In genomic region chr16:73054732-73055481, GRCh38 we compare ENCODE assay signal across 9 cellular contexts. TPM values are rescaled to one million over a fixed set of nuclear protein-coding genes. Genes with fewer than 3 reads are reported as not detected.
A peak's percentile ranks its signal among the peaks of the same experiment; 100 is the strongest.
DNase-seq lines count a peak whose midpoint lies in the region; ATAC-seq and TF ChIP-seq lines count a peak whose summit lies in the region.
"Had no signal": no experiment of that assay in that cellular context is flagged by ENCODE, and none has a peak within 500 bp of the region (broad histone marks: within the 10 kb centered on the region; RNA-seq: fewer than 3 reads in every experiment).

No MANE protein-coding gene starts in this region.

- H3K4me1 Mint-ChIP-seq in naive thymus-derived CD8-positive, alpha-beta T cell = peaks cover 8 to 35% (median 17%) of the 10 kb centered on the region in 4 donors

- H3K9me3 Mint-ChIP-seq in naive thymus-derived CD8-positive, alpha-beta T cell = peaks cover 0 to 4% (median 0%) of the 10 kb centered on the region in 9 donors

- peak overlapping the region in 2 of 10 donors; percentile 16 to 60 for H3K27ac Mint-ChIP-seq in naive thymus-derived CD8-positive, alpha-beta T cell

- no peak for ATAC-seq in lower lobe of right lung
- no peak for ATAC-seq in naive thymus-derived CD8-positive, alpha-beta T cell

- H3K9ac ChIP-seq in KMS-11 (no peak overlapping the region; the same call in 1 of the 2 replicates), Karpas-422 (ENCODE audit: low read length) (no peak overlapping the region)

- intact Hi-C loops in lower lobe of right lung (cut with DNase I) = no loop called here

- peaks cover 13 to 40% (median 35%) of the 10 kb centered on the region in 5 donors for H3K27me3 Mint-ChIP-seq in naive thymus-derived CD8-positive, alpha-beta T cell

- peaks cover 2 to 5% (median 2%) of the 10 kb centered on the region in 3 donors for H3K36me3 Mint-ChIP-seq in naive thymus-derived CD8-positive, alpha-beta T cell
- H3K36me3 Mint-ChIP-seq: brain had no signal

- no peaks in the 10 kb centered on the region for H3K27me3 ChIP-seq in KMS-11 (ENCODE audit: insufficient read depth, low read depth)
- H3K27me3 ChIP-seq in brain microvascular endothelial cell (replicated peaks) = no peaks in the 10 kb centered on the region
- no peaks in the 10 kb centered on the region for H3K27me3 ChIP-seq in lower lobe of right lung (ENCODE audit: low read depth)
- no peaks in the 10 kb centered on the region for H3K27me3 ChIP-seq in Karpas-422 (ENCODE audit: low read length)

- in situ Hi-C loops in brain microvascular endothelial cell (cut with HindIII; ENCODE audit: low pct_ligation_motif_present, low sequenced_read_pairs) = no loop called here

- H3K9me2 ChIP-seq in Karpas-422 (replicated peaks; ENCODE audit: insufficient read depth, low read length) = no peaks in the 10 kb centered on the region

- CTCF ChIA-PET in AG04449 (lab: Yijun Ruan, JAX) = interaction anchor here (0.8 to 1.8 kb wide), 7 partner anchors 60 to 813 kb away, joined by 3 to 6 read pairs (median 3); no protein-coding TSS in a partner anchor

- H3K4me1 ChIP-seq in KMS-11 (ENCODE audit: low read depth, poor library complexity, severe bottlenecking) = peaks cover 44% of the 10 kb centered on the region
- peaks cover 69% of the 10 kb centered on the region for H3K4me1 ChIP-seq in lower lobe of right lung
- H3K4me1 ChIP-seq in Karpas-422 (ENCODE audit: low read length) = peaks cover 20% of the 10 kb centered on the region

- H3K79me2 ChIP-seq in KMS-11 (ENCODE audit: insufficient read depth, low read depth) (peaks cover 30% of the 10 kb centered on the region; the same call in 1 of the 2 replicates), Karpas-422 (ENCODE audit: low read length) (no peaks in the 10 kb centered on the region)

- TF ChIP-seq CTCF in AG04449 (IDR thresholded peaks at IDR 0.05; ENCODE audit: insufficient read depth, low read length, missing control alignments) = no peak
- TF ChIP-seq CTCF in KMS-11 (conservative IDR thresholded peaks at IDR 0.05; ENCODE audit: low read depth, low read length) = no peak
- TF ChIP-seq CTCF in brain microvascular endothelial cell (IDR thresholded peaks at IDR 0.05; ENCODE audit: low read depth, low read length, missing control alignments) = no peak
- no peak for TF ChIP-seq CTCF in lower lobe of right lung (IDR thresholded peaks at IDR 0.05)

- H3K36me3 ChIP-seq in KMS-11 (ENCODE audit: insufficient read depth) (no peaks in the 10 kb centered on the region), brain microvascular endothelial cell (replicated peaks) (no peaks in the 10 kb centered on the region), lower lobe of right lung (no peaks in the 10 kb centered on the region), Karpas-422 (ENCODE audit: insufficient read depth, low read length) (no peaks in the 10 kb centered on the region)

- DNase-seq in AG04449 (ENCODE audit: low read depth, low spot score) (no peak), brain microvascular endothelial cell (no peak), lower lobe of right lung (no peak), NK-92 (lab: John Stamatoyannopoulos, UW; ENCODE audit: unreplicated experiment) (no peak), cortex of kidney (lab: John Stamatoyannopoulos, UW) (no peak), Karpas-422 (no peak)
- no peak for DNase-seq in naive thymus-derived CD8-positive, alpha-beta T cell

- H3K4me3 Mint-ChIP-seq in naive thymus-derived CD8-positive, alpha-beta T cell = peak overlapping the region in 1 of 10 donors; percentile 29

- POLR2A ChIA-PET in AG04449 (lab: Yijun Ruan, JAX) = interaction anchor here (0.6 to 1.2 kb wide), 10 partner anchors 28 to 870 kb away, joined by 3 to 5 read pairs (median 3); no protein-coding TSS in a partner anchor
- POLR2A ChIA-PET in naive thymus-derived CD8-positive, alpha-beta T cell (lab: Charles Lee) = interaction anchor here (0.6 kb wide), 1 partner anchor 102 kb away, joined by 4 read pairs; no protein-coding TSS in a partner anchor

- H3K27ac ChIP-seq in KMS-11 (peak overlapping the region; percentile 52), brain microvascular endothelial cell (peak overlapping the region; percentile 97), lower lobe of right lung (peak overlapping the region; percentile 95), Karpas-422 (ENCODE audit: low read length) (no peak overlapping the region)

- H3K4me3 ChIP-seq in AG04449 (ENCODE audit: low read depth, low read length) (peak overlapping the region; percentile 4; the same call in 1 of the 2 replicates), KMS-11 (IDR thresholded peaks at IDR 0.05; ENCODE audit: insufficient read depth, low read depth, low read length) (no peak overlapping the region), brain microvascular endothelial cell (ENCODE audit: low read depth, low read length) (peak overlapping the region; percentile 68), lower lobe of right lung (peak overlapping the region; percentile 73), Karpas-422 (ENCODE audit: low read length) (no peak overlapping the region)

- 0 out of 2 replicates have a peak overlapping the region, but pooled peaks have one; percentile 2 for H2AFZ ChIP-seq in KMS-11 (ENCODE audit: low read depth)
- no peak overlapping the region for H2AFZ ChIP-seq in Karpas-422 (ENCODE audit: low read length)

- H3K4me2 ChIP-seq in KMS-11 (peak overlapping the region; percentile 88), Karpas-422 (ENCODE audit: low read depth, low read length, poor library complexity, severe bottlenecking) (no peak overlapping the region)

- no peaks in the 10 kb centered on the region for H4K20me1 ChIP-seq in KMS-11 (ENCODE audit: insufficient read depth)
- H4K20me1 ChIP-seq in Karpas-422 (ENCODE audit: insufficient read depth, low read depth, low read length) = peaks cover 26% of the 10 kb centered on the region

- H3K9me3 ChIP-seq in lower lobe of right lung (no peaks in the 10 kb centered on the region), Karpas-422 (ENCODE audit: low read length) (no peaks in the 10 kb centered on the region)

RNA-seq across cellular contexts. Expression of gene ZFHX3, which starts 7.0 kb away (rescaled TPM):
- total RNA-seq in lower lobe of right lung = 29.3 TPM
- under 1 TPM; 0.34 to 0.38 TPM for total RNA-seq in naive thymus-derived CD8-positive, alpha-beta T cell
- polyA plus RNA-seq in naive thymus-derived CD8-positive, alpha-beta T cell = under 1 TPM in 1 of 3 donors, not detected in 2; 0.05 TPM
- total RNA-seq in Karpas-422 (2014; rRNA removed; shearing (Covaris generic); ENCODE audit: low replicate concordance) = 0.36 and 0.67 TPM in 2 replicates

Comparison
In these comparisons a context has a peak if more than half of its experiments do, and no peak if none do; other contexts are left out.
1. H3K4me3 ChIP-seq: peak in AG04449 (single experiment), brain microvascular endothelial cell (single experiment) and lower lobe of right lung (single experiment); none in KMS-11 (single experiment) and Karpas-422 (single experiment).
2. RNA of gene ZFHX3, which starts 7.0 kb away (total RNA-seq): 29.3 TPM in lower lobe of right lung (single experiment); 0.36 to 0.67 TPM in Karpas-422 and 0.34 to 0.38 TPM in naive thymus-derived CD8-positive, alpha-beta T cell; every median in the first group is over 10 times any median in the second.